ENCODE assay signal across 8 cellular contexts in genomic region chr15:31360843-31361763, GRCh38. TPM values are rescaled to one million over a fixed set of nuclear protein-coding genes. Genes with fewer than 3 reads are reported as not detected.
DNase-seq lines count a peak whose midpoint lies in the region; ATAC-seq and TF ChIP-seq lines count a peak whose summit lies in the region.

No MANE protein-coding gene starts in this region.

- POLR2A ChIA-PET in activated CD4-positive, alpha-beta memory T cell treated with anti-CD3 and anti-CD28 coated beads, Interleukin-2, amount 10 ng/mL, durations not matched to agents 7 days and 5 days (lab: Charles Lee): interaction anchor here (0.7 to 20.0 kb wide), 18 partner anchors 9 to 146 kb away, joined by 3 to 374 read pairs (median 7); partner anchors contain the start of gene KLF13

- no peak for ATAC-seq in Right ventricle myocardium inferior
- ATAC-seq in left cardiac atrium: no peak
- ATAC-seq in HG03064 (IDR thresholded peaks at IDR 0.05; ENCODE audit: low read depth, unreplicated experiment): peak; percentile 51

- no peaks in the 10 kb centered on the region for H3K9me3 ChIP-seq in esophagus muscularis mucosa

- H3K27ac ChIP-seq in esophagus muscularis mucosa (replicated peaks in 1 of 4): peak overlapping the region; percentile 58 to 93 (median 82)

- no peak for TF ChIP-seq EP300 in esophagus muscularis mucosa (IDR thresholded peaks at IDR 0.05)

- no peak for TF ChIP-seq CTCF in esophagus muscularis mucosa (IDR thresholded peaks at IDR 0.05)

- DNase-seq in Right ventricle myocardium inferior (ENCODE audit: missing footprints): peak; percentile 80
- no peak for DNase-seq in left cardiac atrium
- DNase-seq in NCI-H2171 (lab: John Stamatoyannopoulos, UW): peak; percentile 75
- peak; percentile 89 for DNase-seq in activated CD4-positive, alpha-beta memory T cell treated with anti-CD3 and anti-CD28 coated beads, Interleukin-2, amount 10 ng/mL, durations not matched to agents 7 days and 5 days
- DNase-seq in esophagus muscularis mucosa (ENCODE audit: extremely low spot score): no peak
- DNase-seq in stimulated activated CD8-positive, alpha-beta memory T cell treated with anti-CD3 and anti-CD28 coated beads, Interleukin-2, amount 100 ng/mL, for 1 hour (ENCODE audit: low read depth in 2 of 2): peak; percentile 51 to 59
- no peak for DNase-seq in HuH-7 (ENCODE audit: low spot score)

- H3K36me3 ChIP-seq in esophagus muscularis mucosa: peaks cover 0 to 5% (median 0%) of the 10 kb centered on the region in 4 donors

- WGBS in esophagus muscularis mucosa: 56% methylated on average over 10 of the region's 17 CpGs

- H3K4me1 Mint-ChIP-seq in activated CD4-positive, alpha-beta memory T cell treated with anti-CD3 and anti-CD28 coated beads, Interleukin-2, amount 10 ng/mL, durations not matched to agents 7 days and 5 days: peaks cover 100% of the 10 kb centered on the region

- H3K9me3 Mint-ChIP-seq in activated CD4-positive, alpha-beta memory T cell treated with anti-CD3 and anti-CD28 coated beads, Interleukin-2, amount 10 ng/mL, durations not matched to agents 7 days and 5 days: no peaks in the 10 kb centered on the region

- CTCF ChIA-PET in activated CD4-positive, alpha-beta memory T cell treated with anti-CD3 and anti-CD28 coated beads, Interleukin-2, amount 10 ng/mL, durations not matched to agents 7 days and 5 days (lab: Charles Lee): interaction anchor here (0.6 to 15.6 kb wide), 15 partner anchors 9 to 161 kb away, joined by 3 to 162 read pairs (median 4); partner anchors contain the start of gene KLF13

- TF ChIP-seq POLR2A in esophagus muscularis mucosa (IDR thresholded peaks at IDR 0.05; ENCODE audit: low read depth): no peak

- H3K4me3 Mint-ChIP-seq in activated CD4-positive, alpha-beta memory T cell treated with anti-CD3 and anti-CD28 coated beads, Interleukin-2, amount 10 ng/mL, durations not matched to agents 7 days and 5 days: peak overlapping the region; percentile 69

- intact Hi-C loops in Right ventricle myocardium inferior (cut with DNase I) (loop anchor here (10.0 kb wide), 1 partner anchor 124 kb away; no protein-coding TSS in a partner anchor), left cardiac atrium (cut with DNase I) (no loop called here), esophagus muscularis mucosa (cut with DNase I) (no loop called here)

- H3K27ac Mint-ChIP-seq in activated CD4-positive, alpha-beta memory T cell treated with anti-CD3 and anti-CD28 coated beads, Interleukin-2, amount 10 ng/mL, durations not matched to agents 7 days and 5 days: peak overlapping the region; percentile 99

- peaks cover 56% of the 10 kb centered on the region for H3K36me3 Mint-ChIP-seq in activated CD4-positive, alpha-beta memory T cell treated with anti-CD3 and anti-CD28 coated beads, Interleukin-2, amount 10 ng/mL, durations not matched to agents 7 days and 5 days (ENCODE audit: low read depth)

- H3K4me3 ChIP-seq in esophagus muscularis mucosa: peak overlapping the region in 1 of 4 donors; percentile 15

- no peaks in the 10 kb centered on the region for H3K27me3 Mint-ChIP-seq in activated CD4-positive, alpha-beta memory T cell treated with anti-CD3 and anti-CD28 coated beads, Interleukin-2, amount 10 ng/mL, durations not matched to agents 7 days and 5 days

- H3K4me1 ChIP-seq in esophagus muscularis mucosa: peaks cover 98 to 100% (median 98%) of the 10 kb centered on the region in 4 donors

- no peaks in the 10 kb centered on the region for H3K27me3 ChIP-seq in esophagus muscularis mucosa

RNA-seq across cellular contexts. Expression of gene KLF13, which starts 34.5 kb away (rescaled TPM):
- total RNA-seq in Right ventricle myocardium inferior (63.4 TPM), left cardiac atrium (10 to 100 TPM; 34.5 to 69.9 TPM), esophagus muscularis mucosa (100 to 1,000 TPM in 1 of 4 donors, 10 to 100 TPM in 3; 57.3 to 109 (median 74.2) TPM)
- total RNA-seq in activated CD4-positive, alpha-beta memory T cell treated with anti-CD3 and anti-CD28 coated beads, Interleukin-2, amount 10 ng/mL, durations not matched to agents 7 days and 5 days: 100 to 1,000 TPM; 199 TPM

Comparison
In these comparisons a context has a peak if more than half of its experiments do, and no peak if none do; other contexts are left out.
1. DNase-seq: peak in Right ventricle myocardium inferior (single experiment), NCI-H2171 (single experiment), activated CD4-positive, alpha-beta memory T cell treated with anti-CD3 and anti-CD28 coated beads, Interleukin-2, amount 10 ng/mL, durations not matched to agents 7 days and 5 days (single experiment) and stimulated activated CD8-positive, alpha-beta memory T cell treated with anti-CD3 and anti-CD28 coated beads, Interleukin-2, amount 100 ng/mL, for 1 hour (2 of 2); none in left cardiac atrium (single experiment), esophagus muscularis mucosa (single experiment) and HuH-7 (single experiment).